In the genomic region with DNA sequence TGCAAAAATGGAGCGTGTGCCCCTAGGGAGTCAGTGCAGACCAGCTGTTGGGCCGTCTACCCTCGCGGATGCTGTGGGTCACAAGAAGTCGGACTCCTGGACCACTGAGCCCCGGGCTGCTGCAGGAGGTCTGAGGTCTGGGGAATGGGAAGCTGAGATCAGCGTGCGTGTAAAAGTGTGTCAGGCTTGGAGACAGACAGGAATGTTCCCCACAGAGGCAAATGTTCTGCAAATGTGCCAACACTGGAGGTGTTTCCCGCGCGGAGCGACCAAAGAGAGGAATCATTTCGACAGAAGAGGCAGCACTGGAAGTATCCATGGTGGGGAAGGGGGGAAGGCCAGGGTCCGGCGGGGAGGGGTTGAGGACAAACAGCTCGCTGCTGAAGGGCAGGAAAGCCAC, we compare ENCODE assay signal across 3 cellular contexts.
"Had no signal": no experiment of that assay in that cellular context is flagged by ENCODE, and none has a peak within 500 bp of the region (broad histone marks: within the 10 kb centered on the region; RNA-seq: fewer than 3 reads in every experiment).

No MANE protein-coding gene starts in this region.

- DNase-seq: GDM1, GF-D8 had no signal

- H3K4me3 ChIP-seq: GM12878 had no signal

- ATAC-seq: GM12878 had no signal
